ENCODE assay signal across 8 cellular contexts in genomic region chr9:15873573-15874177, GRCh38.
A peak's percentile ranks its signal among the peaks of the same experiment; 100 is the strongest.
DNase-seq lines count a peak whose midpoint lies in the region; ATAC-seq, FAIRE-seq and TF ChIP-seq lines count a peak whose summit lies in the region.

No MANE protein-coding gene starts in this region.

- no peaks in the 10 kb centered on the region for H3K36me3 ChIP-seq in adrenal gland (replicated peaks in 1 of 2)

- no peak for TF ChIP-seq POLR2A in adrenal gland (IDR thresholded peaks at IDR 0.05)

- no peaks in the 10 kb centered on the region for H3K4me1 ChIP-seq in adrenal gland (replicated peaks in 1 of 2)

- H3K4me3 Mint-ChIP-seq in type B pancreatic cell, result no peak overlapping the region

- ATAC-seq in GM21786 (IDR thresholded peaks at IDR 0.05; ENCODE audit: unreplicated experiment), result peak; percentile 62
- ATAC-seq in GM19328 (IDR thresholded peaks at IDR 0.05; ENCODE audit: unreplicated experiment), result no peak

- peaks cover 20% of the 10 kb centered on the region for H3K4me1 Mint-ChIP-seq in type B pancreatic cell (ENCODE audit: unreplicated experiment)

- TF ChIP-seq CTCF in adrenal gland (IDR thresholded peaks at IDR 0.05), result peak; percentile 53 to 77 (median 64)
- TF ChIP-seq CTCF in type B pancreatic cell (conservative IDR thresholded peaks at IDR 0.05), result peak; percentile 91

- FAIRE-seq in G401.6 (lab: Jason Lieb, UNC) (peak; percentile 98), islet of Langerhans (lab: Jason Lieb, UNC) (peak; percentile 99)

- DNase-seq in NCI-H1436 (lab: John Stamatoyannopoulos, UW), result peak; percentile 27
- no peak for DNase-seq in adrenal gland
- no peak for DNase-seq in type B pancreatic cell (ENCODE audit: extremely low spot score, unreplicated experiment)
- DNase-seq in HuH-7.5 (ENCODE audit: low spot score), result no peak

- WGBS in adrenal gland, 4 donors, result 4 to 10% (median 7%) methylated on average over 2 of the region's 2 CpGs

- H3K27ac Mint-ChIP-seq in type B pancreatic cell, result peak overlapping the region; percentile 72

- peaks cover 2% of the 10 kb centered on the region for H3K36me3 Mint-ChIP-seq in type B pancreatic cell

- no peak overlapping the region for H3K4me3 ChIP-seq in adrenal gland

- no peak overlapping the region for H3K27ac ChIP-seq in adrenal gland

- intact Hi-C loops in adrenal gland (cut with DNase I), result loop anchor here in 1 of 2 donors (5.0 kb wide), 1 partner anchor 264 kb away; no protein-coding TSS in a partner anchor

- no peaks in the 10 kb centered on the region for H3K27me3 Mint-ChIP-seq in type B pancreatic cell

- no peaks in the 10 kb centered on the region for H3K9me3 Mint-ChIP-seq in type B pancreatic cell

- no peaks in the 10 kb centered on the region for H3K27me3 ChIP-seq in adrenal gland

- H3K9me3 ChIP-seq in adrenal gland (replicated peaks in 1 of 3), result peaks cover 0 to 4% (median 0%) of the 10 kb centered on the region in 3 donors
